Comparison of ENCODE assay signal across 21 cellular contexts in the genomic region with DNA sequence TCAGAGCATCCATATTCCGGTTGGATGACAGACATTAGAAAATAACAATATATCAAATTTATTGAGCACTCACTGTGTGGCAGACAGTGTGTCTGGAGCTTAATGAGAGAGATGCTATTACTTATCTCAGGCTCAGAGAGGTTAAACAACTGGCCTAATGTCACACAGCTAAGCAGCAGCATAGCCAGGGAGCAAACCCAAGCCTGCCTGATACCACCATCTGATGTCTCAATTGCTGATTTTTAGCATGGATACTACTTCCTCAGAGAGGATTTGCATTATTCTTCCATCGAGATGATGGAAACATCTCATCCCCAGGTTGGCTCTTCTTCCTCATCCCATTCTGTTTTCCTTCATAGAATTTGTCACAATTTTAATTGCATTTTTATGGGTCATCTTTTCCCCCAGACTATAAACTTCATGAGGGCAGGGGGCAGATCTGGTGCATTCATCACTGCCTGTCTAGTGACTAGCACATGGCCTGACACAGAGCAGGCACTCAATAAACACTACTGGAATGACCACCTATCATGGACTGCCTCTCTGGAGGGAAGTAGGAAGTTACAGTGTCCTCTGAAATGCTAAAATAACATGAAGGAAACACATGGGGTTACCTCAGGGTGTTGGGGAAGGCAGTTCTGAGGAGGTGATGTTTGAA.
DNase-seq lines count a peak whose midpoint lies in the region; ATAC-seq, FAIRE-seq and TF ChIP-seq lines count a peak whose summit lies in the region.
"Had no signal": no experiment of that assay in that cellular context is flagged by ENCODE, and none has a peak within 500 bp of the region (broad histone marks: within the 10 kb centered on the region; RNA-seq: fewer than 3 reads in every experiment).

No MANE protein-coding gene starts in this region.

- FAIRE-seq in K562 (lab: Jason Lieb, UNC) (no peak), frontal cortex (lab: Jason Lieb, UNC) (no peak)
- FAIRE-seq: A204.1, D721Med, G401.6, GM12891, GM19239 had no signal

- POLR2A ChIA-PET in K562 (lab: Yijun Ruan, JAX): interaction anchor here (0.9 kb wide), 1 partner anchor 15 kb away, joined by 3 read pairs; no protein-coding TSS in a partner anchor

- H4K20me1 ChIP-seq in BLaER1 treated with 17β-estradiol and CSF1 and Interleukin-3, amounts not matched to agents 10 nM and 100 nM: no peaks in the 10 kb centered on the region
- H4K20me1 ChIP-seq in K562 (replicated peaks; ENCODE audit: control insufficient read depth, insufficient read depth, low read length): no peaks in the 10 kb centered on the region

- H3K9me1 ChIP-seq in K562 (ENCODE audit: control insufficient read depth, insufficient read depth, low read length): no peaks in the 10 kb centered on the region

- H3K4me1 Mint-ChIP-seq in natural killer cell treated with Interleukin-12 subunit alpha and Interleukin-12 subunit beta and Interleukin-15 and Interleukin-18, amount 100 ng/mL, for 72 hours (ENCODE audit: low read depth in 2 of 2): no peaks in the 10 kb centered on the region
- H3K4me1 Mint-ChIP-seq: CD14-positive monocyte; CD4-positive, CD25-positive, alpha-beta regulatory T cell had no signal

- H3K27me3 ChIP-seq in BLaER1 treated with 17β-estradiol and CSF1 and Interleukin-3, amounts not matched to agents 10 nM and 100 nM: no peaks in the 10 kb centered on the region
- H3K27me3 ChIP-seq in K562 (ENCODE audit: control insufficient read depth in 2 of 2, insufficient read depth in 2 of 2, low read length in 2 of 2): no peaks in the 10 kb centered on the region
- H3K27me3 ChIP-seq: BE2C had no signal

- WGBS in K562 (ENCODE audit: insufficient coverage, low coverage, missing lambda C conversion rate): 86% methylated on average over 2 of the region's 2 CpGs

- H3K27ac Mint-ChIP-seq in natural killer cell treated with Interleukin-12 subunit alpha and Interleukin-12 subunit beta and Interleukin-15 and Interleukin-18, amount 100 ng/mL, for 72 hours: no peak overlapping the region
- H3K27ac Mint-ChIP-seq: CD14-positive monocyte; CD4-positive, alpha-beta memory T cell had no signal

- in situ Hi-C loops in K562 (cut with MboI): no loop called here

- no peak for TF ChIP-seq POLR2A in K562 (conservative IDR thresholded peaks at IDR 0.05)

- no peak for TF ChIP-seq EP300 in K562 (IDR thresholded peaks at IDR 0.05; ENCODE audit: low read length)

- no peaks in the 10 kb centered on the region for H3K36me3 Mint-ChIP-seq in natural killer cell treated with Interleukin-12 subunit alpha and Interleukin-12 subunit beta and Interleukin-15 and Interleukin-18, amount 100 ng/mL, for 72 hours
- H3K36me3 Mint-ChIP-seq: CD14-positive monocyte; CD4-positive, alpha-beta memory T cell; CD4-positive, CD25-positive, alpha-beta regulatory T cell had no signal

- no peak overlapping the region for H3K4me3 ChIP-seq in BLaER1 treated with 17β-estradiol and CSF1 and Interleukin-3, amounts not matched to agents 10 nM and 100 nM
- H3K4me3 ChIP-seq in K562: no peak overlapping the region

- ATAC-seq in K562: no peak
- ATAC-seq in natural killer cell treated with Interleukin-12 subunit alpha and Interleukin-12 subunit beta and Interleukin-15 and Interleukin-18, amount 100 ng/mL, for 72 hours: no peak

- intact Hi-C loops in K562 (cut with micrococcal nuclease): no loop called here

- TF ChIP-seq CTCF in K562 (IDR thresholded peaks at IDR 0.05 in 2 of 3, conservative IDR thresholded peaks at IDR 0.05 in 1 of 3; ENCODE audit: insufficient read depth in 2 of 3, low read depth in 1 of 3, low read length in 3 of 3): no peak

- H3K4me1 ChIP-seq in BLaER1 treated with 17β-estradiol and CSF1 and Interleukin-3, amounts not matched to agents 10 nM and 100 nM: peaks cover 0 to 36% (median 18%) of the 10 kb centered on the region in 10 experiments; a peak in 14 of 20 replicates
- peaks cover 24 to 63% of the 10 kb centered on the region in 2 experiments; a peak in 4 of 5 replicates for H3K4me1 ChIP-seq in K562 (replicated peaks in 1 of 2; ENCODE audit: control insufficient read depth in 2 of 2, insufficient read depth in 2 of 2, low read length in 2 of 2)
- H3K4me1 ChIP-seq: Caco-2 had no signal

- no peak for DNase-seq in K562 (ENCODE audit: extremely low read depth in 1 of 4, low spot score in 3 of 4)
- DNase-seq in NCI-H2081 (lab: John Stamatoyannopoulos, UW): no peak
- no peak for DNase-seq in natural killer cell treated with Interleukin-12 subunit alpha and Interleukin-12 subunit beta and Interleukin-15 and Interleukin-18, amount 100 ng/mL, for 72 hours (ENCODE audit: low spot score)
- DNase-seq in frontal cortex (ENCODE audit: low spot score in 2 of 2): no peak
- DNase-seq: 8988T; ACHN; BE2C; C1 segment of cervical spinal cord; Caco-2; Calu3; CD4-positive, alpha-beta memory T cell; CD4-positive, CD25-positive, alpha-beta regulatory T cell; DMS79 treated with DMSO at 0.1 percent for 48 hours; GF-D8 had no signal

- CTCF ChIA-PET in K562 (lab: Yijun Ruan, JAX; ENCODE audit: low intra/inter-chr PET ratio): no interaction called here

- no peaks in the 10 kb centered on the region for H3K79me2 ChIP-seq in K562 (ENCODE audit: control insufficient read depth, insufficient read depth, low read length)

- H3K27me3 Mint-ChIP-seq in natural killer cell treated with Interleukin-12 subunit alpha and Interleukin-12 subunit beta and Interleukin-15 and Interleukin-18, amount 100 ng/mL, for 72 hours: peaks cover 14 to 17% of the 10 kb centered on the region in 2 donors

- TF ChIP-seq RAD21 in K562 (CRISPR knock-in tag; conservative IDR thresholded peaks at IDR 0.05 in 1 of 2, IDR thresholded peaks at IDR 0.05 in 1 of 2): no peak

- no peaks in the 10 kb centered on the region for H3K9me3 Mint-ChIP-seq in natural killer cell treated with Interleukin-12 subunit alpha and Interleukin-12 subunit beta and Interleukin-15 and Interleukin-18, amount 100 ng/mL, for 72 hours
- H3K9me3 Mint-ChIP-seq: CD14-positive monocyte had no signal

- no peaks in the 10 kb centered on the region for H3K9me3 ChIP-seq in BLaER1 treated with 17β-estradiol and CSF1 and Interleukin-3, amounts not matched to agents 10 nM and 100 nM (replicated peaks in 1 of 11)
- no peaks in the 10 kb centered on the region for H3K9me3 ChIP-seq in K562 (replicated peaks; ENCODE audit: control insufficient read depth, insufficient read depth, low read depth, low read length)
- H3K9me3 ChIP-seq: BE2C, Caco-2 had no signal

- H3K4me3 Mint-ChIP-seq in natural killer cell treated with Interleukin-12 subunit alpha and Interleukin-12 subunit beta and Interleukin-15 and Interleukin-18, amount 100 ng/mL, for 72 hours: no peak overlapping the region
- H3K4me3 Mint-ChIP-seq: CD14-positive monocyte; CD4-positive, alpha-beta memory T cell; CD4-positive, CD25-positive, alpha-beta regulatory T cell had no signal

- no TSS peak for BruUV-seq in K562 (replicated peaks; lab: Mats Ljungman, UMichigan)

- H3K36me3 ChIP-seq in BLaER1 treated with 17β-estradiol and CSF1 and Interleukin-3, amounts not matched to agents 10 nM and 100 nM: no peaks in the 10 kb centered on the region
- no peaks in the 10 kb centered on the region for H3K36me3 ChIP-seq in K562 (ENCODE audit: control insufficient read depth, insufficient read depth, low read length)
- H3K36me3 ChIP-seq: BE2C had no signal

- H3K27ac ChIP-seq in BLaER1 treated with 17β-estradiol and CSF1 and Interleukin-3, amounts not matched to agents 10 nM and 100 nM: no peak overlapping the region
- peak overlapping the region; percentile 49 for H3K27ac ChIP-seq in K562 (ENCODE audit: extremely low read depth, low read depth, low read length)

- H2AFZ ChIP-seq in K562 (ENCODE audit: low read depth, low read length): peak overlapping the region; percentile 77

- H3K9ac ChIP-seq in BLaER1 treated with 17β-estradiol and CSF1 and Interleukin-3, amounts not matched to agents 10 nM and 100 nM: no peak overlapping the region
- no peak overlapping the region for H3K9ac ChIP-seq in K562 (ENCODE audit: insufficient read depth in 1 of 2, low read depth in 2 of 2, low read length in 2 of 2)

- H3K4me2 ChIP-seq in BLaER1 treated with 17β-estradiol and CSF1 and Interleukin-3, amounts not matched to agents 10 nM and 100 nM: peak overlapping the region in 10 of 11 experiments; percentile 3 to 71 (median 60); a peak in 16 of 22 replicates
- peak overlapping the region; percentile 43 for H3K4me2 ChIP-seq in K562 (ENCODE audit: insufficient read depth, low read length)

TF ChIP-seq in K562, 482 proteins besides CTCF, POLR2A, EP300 and RAD21 (continues in another document):
- TF ChIP-seq TRIM24 (IDR thresholded peaks at IDR 0.05): peak in 1 of 2 experiments; percentile 64; a peak in 2 of 4 replicates
- peak; percentile 86 for TF ChIP-seq ZNF316 (IDR thresholded peaks at IDR 0.05)
- TF ChIP-seq KDM1A (IDR thresholded peaks at IDR 0.05): peak; percentile 33 to 52; a peak in 2 of 4 replicates
- peak; percentile 85 for TF ChIP-seq RBM25 (IDR thresholded peaks at IDR 0.05; ENCODE audit: low read depth, low read length, severe bottlenecking)
- peak; percentile 67 for TF ChIP-seq ZFP36 (IDR thresholded peaks at IDR 0.05; ENCODE audit: low read depth, low read length, partially characterized antibody)
- 0 out of 2 replicates have a peak, but pooled peaks have one; percentile 26 for TF ChIP-seq CBX1 (IDR thresholded peaks at IDR 0.05; ENCODE audit: low read depth)
- TF ChIP-seq FOS (IDR thresholded peaks at IDR 0.05; ENCODE audit: extremely low read depth, insufficient read length): no peak
- no peak for TF ChIP-seq PTTG1 (tag; IDR thresholded peaks at IDR 0.05; ENCODE audit: low read depth)
- 0 out of 2 replicates have a peak, but pooled peaks have one; percentile 30 for TF ChIP-seq HDAC2 (IDR thresholded peaks at IDR 0.05)
- 0 out of 2 replicates have a peak, but pooled peaks have one; percentile 36 for TF ChIP-seq ADNP (tag; IDR thresholded peaks at IDR 0.05)
- TF ChIP-seq TRIM28 (IDR thresholded peaks at IDR 0.05): peak; percentile 77
- TF ChIP-seq ZNF263 (CRISPR knock-in tag; IDR thresholded peaks at IDR 0.05; ENCODE audit: borderline replicate concordance): no peak
- TF ChIP-seq BCOR (IDR thresholded peaks at IDR 0.05): peak; percentile 80
